In the genomic region with DNA sequence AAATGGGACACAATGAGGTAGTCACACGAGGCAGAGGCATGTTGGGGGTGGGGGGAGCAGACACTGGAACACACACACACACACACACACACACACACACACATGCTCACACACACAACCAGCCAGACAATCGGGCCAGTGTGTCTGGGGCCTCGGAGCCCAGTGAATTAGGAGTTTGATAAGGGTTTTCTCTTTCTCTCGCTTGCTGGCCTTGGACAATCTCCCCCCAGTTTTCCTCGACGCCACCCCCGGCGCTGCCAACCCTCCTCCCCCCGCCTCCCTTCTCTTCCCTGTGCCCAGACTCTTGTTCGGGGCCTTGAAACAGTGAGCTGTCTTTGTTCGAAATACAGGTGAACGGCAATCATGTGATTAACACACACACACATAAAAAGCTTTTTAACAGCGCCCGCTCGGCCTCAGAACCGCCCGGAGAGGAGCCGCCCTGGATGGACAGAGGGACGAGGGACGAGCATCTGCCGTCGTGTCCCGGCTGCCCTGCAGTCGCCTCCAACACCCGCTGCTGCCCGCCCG, we compare ENCODE assay signal across 34 cellular contexts. TPM values are rescaled to one million over a fixed set of nuclear protein-coding genes. Genes with fewer than 3 reads are reported as not detected.
A peak's percentile ranks its signal among the peaks of the same experiment; 100 is the strongest.
DNase-seq lines count a peak whose midpoint lies in the region; ATAC-seq and TF ChIP-seq lines count a peak whose summit lies in the region.
"Had no signal": no experiment of that assay in that cellular context is flagged by ENCODE, and none has a peak within 500 bp of the region (broad histone marks: within the 10 kb centered on the region; RNA-seq: fewer than 3 reads in every experiment).

No MANE protein-coding gene starts in this region.

- H3K4me1 Mint-ChIP-seq in stimulated activated effector memory CD8-positive, alpha-beta T cell treated with anti-CD3 and anti-CD28 coated beads, Interleukin-12 subunit alpha, Interleukin-12 subunit beta, amount 100 ng/mL, for 72 hours = peaks cover 6% of the 10 kb centered on the region
- H3K4me1 Mint-ChIP-seq: activated naive CD4-positive, alpha-beta T cell treated with anti-CD3 and anti-CD28 coated beads, Interleukin-2, amount 10 ng/mL, durations not matched to agents 7 days and 5 days; naive B cell had no signal

- H3K56ac ChIP-seq in IMR-90 (ENCODE audit: extremely low read depth, insufficient read depth, low read length) = no peak overlapping the region

- no peak overlapping the region for H3K4me3 ChIP-seq in IMR-90 (ENCODE audit: insufficient read depth, low read depth, low read length)
- peak overlapping the region; percentile 25 for H3K4me3 ChIP-seq in coronary artery
- H3K4me3 ChIP-seq: gastrocnemius medialis, ovary, right lobe of liver, vagina had no signal

- no peak overlapping the region for H3K23ac ChIP-seq in IMR-90 (ENCODE audit: low read depth, low read length)

- no peaks in the 10 kb centered on the region for H3K36me3 ChIP-seq in IMR-90 (ENCODE audit: control insufficient read depth, insufficient read depth, low read length)
- H3K36me3 ChIP-seq: gastrocnemius medialis, ovary, right lobe of liver, vagina had no signal

- peak overlapping the region; percentile 24 for H2AK9ac ChIP-seq in IMR-90 (replicated peaks; ENCODE audit: low read depth, low read length, poor library complexity)

- H3K9me1 ChIP-seq in IMR-90 (ENCODE audit: insufficient read depth, low read length) = no peaks in the 10 kb centered on the region

- H3K27me3 ChIP-seq in IMR-90 (ENCODE audit: control insufficient read depth, insufficient read depth, low read length) (no peaks in the 10 kb centered on the region), layer of hippocampus (ENCODE audit: control insufficient read depth, insufficient read depth, low read length) (no peaks in the 10 kb centered on the region)
- H3K27me3 ChIP-seq: gastrocnemius medialis, ovary, right lobe of liver, vagina had no signal

- H2BK15ac ChIP-seq in IMR-90 (ENCODE audit: low read depth, low read length) = no peak overlapping the region

- H3K4me3 Mint-ChIP-seq in stimulated activated effector memory CD8-positive, alpha-beta T cell treated with anti-CD3 and anti-CD28 coated beads, Interleukin-12 subunit alpha, Interleukin-12 subunit beta, amount 100 ng/mL, for 72 hours = no peak overlapping the region
- H3K4me3 Mint-ChIP-seq: activated naive CD4-positive, alpha-beta T cell treated with anti-CD3 and anti-CD28 coated beads, Interleukin-2, amount 10 ng/mL, durations not matched to agents 7 days and 5 days; CD4-positive, alpha-beta T cell; naive B cell had no signal

- no peak overlapping the region for H3K4me2 ChIP-seq in IMR-90 (ENCODE audit: low read depth, low read length)

- H4K8ac ChIP-seq in IMR-90 (ENCODE audit: low read depth in 2 of 2, low read length in 2 of 2) = no peak overlapping the region

- no peak for TF ChIP-seq RAD21 in IMR-90 (IDR thresholded peaks at IDR 0.05; ENCODE audit: low read length)

- no peak overlapping the region for H2BK20ac ChIP-seq in IMR-90 (ENCODE audit: low read depth, low read length)

- no peaks in the 10 kb centered on the region for H3K36me3 Mint-ChIP-seq in stimulated activated effector memory CD8-positive, alpha-beta T cell treated with anti-CD3 and anti-CD28 coated beads, Interleukin-12 subunit alpha, Interleukin-12 subunit beta, amount 100 ng/mL, for 72 hours
- H3K36me3 Mint-ChIP-seq: activated naive CD4-positive, alpha-beta T cell treated with anti-CD3 and anti-CD28 coated beads, Interleukin-2, amount 10 ng/mL, durations not matched to agents 7 days and 5 days; naive B cell had no signal

- dilution Hi-C loops in IMR-90 (cut with HindIII; ENCODE audit: low sequenced_read_pairs, unreplicated experiment) = no loop called here

- CTCF ChIA-PET in IMR-90 (lab: Yijun Ruan, JAX) = no interaction called here

- no peak overlapping the region for H3K4ac ChIP-seq in IMR-90 (ENCODE audit: low read depth, low read length)

- no peak overlapping the region for H4K5ac ChIP-seq in IMR-90 (ENCODE audit: low read depth, low read length)

- H3K79me1 ChIP-seq in IMR-90 (ENCODE audit: low read depth in 1 of 2, low read length in 2 of 2) = no peaks in the 10 kb centered on the region

- H3K14ac ChIP-seq in IMR-90 (replicated peaks; ENCODE audit: low read depth, low read length) = no peak overlapping the region

- TF ChIP-seq POLR2A in IMR-90 (IDR thresholded peaks at IDR 0.05; ENCODE audit: low read depth, low read length) = no peak

- no TSS peak for BruUV-seq in IMR-90 (replicated peaks; lab: Mats Ljungman, UMichigan)

- TF ChIP-seq CTCF in IMR-90 (conservative IDR thresholded peaks at IDR 0.05; ENCODE audit: low read depth, low read length) (no peak), coronary artery (IDR thresholded peaks at IDR 0.05) (no peak)

- DNase-seq in IMR-90 (no peak), coronary artery (ENCODE audit: low spot score) (no peak), NCI-H2227 (lab: John Stamatoyannopoulos, UW; ENCODE audit: unreplicated experiment) (no peak), T-helper 2 cell (no peak), NK-92 (lab: John Stamatoyannopoulos, UW; ENCODE audit: unreplicated experiment) (no peak)
- no peak for DNase-seq in stimulated activated effector memory CD8-positive, alpha-beta T cell treated with anti-CD3 and anti-CD28 coated beads, Interleukin-12 subunit alpha, Interleukin-12 subunit beta, amount 100 ng/mL, for 72 hours (ENCODE audit: low spot score in 2 of 2)
- DNase-seq: activated CD4-positive, alpha-beta T cell treated with anti-CD3 and anti-CD28 coated beads for 1 hour; activated CD8-positive, alpha-beta memory T cell treated with anti-CD3 and anti-CD28 coated beads for 24 hours; activated naive CD4-positive, alpha-beta T cell treated with anti-CD3 and anti-CD28 coated beads, Interleukin-2, amount 10 ng/mL, durations not matched to agents 7 days and 5 days; activated T-cell treated with anti-CD3 and anti-CD28 coated beads, Interleukin-2, amount 50 U/mL, for 48 hours; aorta; CD4-positive, alpha-beta T cell; cerebellar nuclear complex; DMS 273 treated with DMSO at 0.1 percent for 48 hours; effector CD4-positive, alpha-beta T cell; gastrocnemius medialis; Kasumi-1; mesendoderm; naive B cell; NCI-H187; NCI-H226; NCI-H82; OCI-M1; ovary; right lobe of liver; stimulated activated CD8-positive, alpha-beta memory T cell treated with anti-CD3 and anti-CD28 coated beads, Interleukin-4, amount 100 ng/mL, for 48 hours; SW 1271 had no signal

- POLR2A ChIA-PET in IMR-90 (lab: Charles Lee; ENCODE audit: unreplicated experiment) = no interaction called here

- no peaks in the 10 kb centered on the region for H3K9me3 ChIP-seq in IMR-90 (ENCODE audit: control insufficient read depth, insufficient read depth, low read length)
- H3K9me3 ChIP-seq: gastrocnemius medialis, ovary, right lobe of liver, vagina had no signal

- H3K4me1 ChIP-seq in IMR-90 (ENCODE audit: control insufficient read depth, insufficient read depth, low read length) = no peaks in the 10 kb centered on the region
- H3K4me1 ChIP-seq: vagina had no signal

- intact Hi-C loops in IMR-90 (cut with micrococcal nuclease) = no loop called here

- H3K9ac ChIP-seq in IMR-90 (ENCODE audit: low read depth, low read length) = no peak overlapping the region

- 96% methylated on average over 9 of the region's 27 CpGs; no CpG with 5 or more reads in 1 of the 2 experiments for WGBS in IMR-90 (ENCODE audit: extremely low coverage in 2 of 2, insufficient read length in 1 of 2), 2 experiments

- ATAC-seq in IMR-90 (ENCODE audit: low read depth) (no peak), HG02973 (IDR thresholded peaks at IDR 0.05; ENCODE audit: unreplicated experiment) (no peak)
- ATAC-seq in stimulated activated effector memory CD8-positive, alpha-beta T cell treated with anti-CD3 and anti-CD28 coated beads, Interleukin-12 subunit alpha, Interleukin-12 subunit beta, amount 100 ng/mL, for 72 hours = no peak
- ATAC-seq: gastrocnemius medialis, HCT116, right lobe of liver, Right ventricle myocardium inferior had no signal

- H3K9me3 Mint-ChIP-seq in stimulated activated effector memory CD8-positive, alpha-beta T cell treated with anti-CD3 and anti-CD28 coated beads, Interleukin-12 subunit alpha, Interleukin-12 subunit beta, amount 100 ng/mL, for 72 hours = no peaks in the 10 kb centered on the region
- H3K9me3 Mint-ChIP-seq: activated naive CD4-positive, alpha-beta T cell treated with anti-CD3 and anti-CD28 coated beads, Interleukin-2, amount 10 ng/mL, durations not matched to agents 7 days and 5 days; CD4-positive, alpha-beta T cell; naive B cell had no signal

- no peak overlapping the region for H2AK5ac ChIP-seq in IMR-90 (ENCODE audit: low read depth, low read length)

- H4K20me1 ChIP-seq in IMR-90 (ENCODE audit: insufficient read depth, low read length) = no peaks in the 10 kb centered on the region

- H3K18ac ChIP-seq in IMR-90 (ENCODE audit: low read depth, low read length) = no peak overlapping the region

- H3K27ac ChIP-seq in IMR-90 (ENCODE audit: insufficient read depth, low read length) (no peak overlapping the region), coronary artery (peak overlapping the region in 1 of 2 donors; percentile 45), layer of hippocampus (ENCODE audit: low read depth, low read length) (peak overlapping the region; percentile 92)
- H3K27ac ChIP-seq: gastrocnemius medialis, ovary, right lobe of liver, vagina had no signal

- no peak overlapping the region for H2BK120ac ChIP-seq in IMR-90 (ENCODE audit: low read depth, low read length)

- peak overlapping the region; percentile 34 for H3K27ac Mint-ChIP-seq in stimulated activated effector memory CD8-positive, alpha-beta T cell treated with anti-CD3 and anti-CD28 coated beads, Interleukin-12 subunit alpha, Interleukin-12 subunit beta, amount 100 ng/mL, for 72 hours
- H3K27ac Mint-ChIP-seq: activated naive CD4-positive, alpha-beta T cell treated with anti-CD3 and anti-CD28 coated beads, Interleukin-2, amount 10 ng/mL, durations not matched to agents 7 days and 5 days; CD4-positive, alpha-beta T cell had no signal

- H2BK5ac ChIP-seq in IMR-90 (ENCODE audit: low read depth, low read length, poor library complexity, severe bottlenecking) = no peak overlapping the region

- no peak overlapping the region for H4K91ac ChIP-seq in IMR-90 (ENCODE audit: insufficient read depth, low read depth, low read length)

- H2AFZ ChIP-seq in IMR-90 (replicated peaks; ENCODE audit: low read length, poor library complexity) = no peak overlapping the region

- in situ Hi-C loops in IMR-90 (cut with MboI; ENCODE audit: low sequenced_read_pairs) = no loop called here

RNA-seq across cellular contexts. Expression of a gene that starts 1.5 kb away (rescaled TPM):
- total RNA-seq in IMR-90 (2012; rRNA removed) = not detected in 2 replicates
- polyA plus RNA-seq in IMR-90 (2012; rRNA removed) = not detected in 2 replicates
- not detected in 2 replicates for polyA plus RNA-seq in IMR-90 (2012; cell fraction: cytosol; rRNA removed)
- polyA plus RNA-seq in IMR-90 (2012; cell fraction: nucleus; rRNA removed; ENCODE audit: low replicate concordance) = not detected in 2 replicates
- total RNA-seq: CD4-positive, alpha-beta T cell; G401 had no signal
- polyA plus RNA-seq: AG04450 had no signal

RNA-seq across cellular contexts. Expression of a gene that starts 32.3 kb away (rescaled TPM):
- total RNA-seq in IMR-90 (2012; rRNA removed) = 26.0 and 68.6 TPM in 2 replicates
- polyA plus RNA-seq in IMR-90 (2012; rRNA removed) = 147 and 180 TPM in 2 replicates
- 113 and 116 TPM in 2 replicates for polyA plus RNA-seq in IMR-90 (2012; cell fraction: cytosol; rRNA removed)
- 36.6 and 58.9 TPM in 2 replicates for polyA plus RNA-seq in IMR-90 (2012; cell fraction: nucleus; rRNA removed; ENCODE audit: low replicate concordance)

RNA-seq across cellular contexts. Expression of a gene that starts 32.4 kb away (rescaled TPM):
- total RNA-seq in IMR-90 (2012; rRNA removed) = 0.28 and 0.54 TPM in 2 replicates
- polyA plus RNA-seq in IMR-90 (2012; rRNA removed) = 0.39 and 0.50 TPM in 2 replicates
- 0.31 and 0.54 TPM in 2 replicates for polyA plus RNA-seq in IMR-90 (2012; cell fraction: cytosol; rRNA removed)
- 1.0 TPM in 2 replicates for polyA plus RNA-seq in IMR-90 (2012; cell fraction: nucleus; rRNA removed; ENCODE audit: low replicate concordance)
- total RNA-seq: aorta; CD4-positive, alpha-beta T cell; G401; vagina had no signal
